In the genomic region with DNA sequence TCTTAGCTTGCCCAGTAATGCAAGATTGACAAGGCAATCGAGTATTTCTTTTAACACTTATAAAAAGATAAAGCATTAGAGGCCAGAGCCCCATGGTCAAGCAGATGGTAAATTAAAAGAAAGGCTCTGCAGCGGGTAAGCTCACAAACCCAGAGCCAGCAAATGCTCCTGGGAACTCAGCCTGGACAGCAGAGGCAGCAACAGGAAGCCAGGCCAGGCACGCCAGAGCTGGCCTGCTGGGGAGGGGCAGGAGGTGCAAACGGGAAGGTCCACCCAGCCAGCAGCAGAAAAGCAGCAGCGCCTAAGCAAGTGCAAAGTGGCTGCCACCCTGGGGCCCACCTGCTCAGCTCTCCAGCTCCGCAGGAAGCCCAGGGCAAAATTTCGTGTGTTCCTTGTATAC, we compare ENCODE assay signal across 14 cellular contexts.
DNase-seq lines count a peak whose midpoint lies in the region; ATAC-seq, FAIRE-seq and TF ChIP-seq lines count a peak whose summit lies in the region.
"Had no signal": no experiment of that assay in that cellular context is flagged by ENCODE, and none has a peak within 500 bp of the region (broad histone marks: within the 10 kb centered on the region; RNA-seq: fewer than 3 reads in every experiment).

No MANE protein-coding gene starts in this region.

- DNase-seq in BJ (ENCODE audit: low read depth) (peak; percentile 32), endothelial cell of umbilical vein (ENCODE audit: low read depth, low spot score) (peak; percentile 78), mesothelial cell of epicardium (ENCODE audit: low spot score in 2 of 2, unreplicated experiment in 2 of 2) (no peak), mucosa of gallbladder (ENCODE audit: low spot score) (no peak)
- no peak for DNase-seq in naive thymus-derived CD4-positive, alpha-beta T cell
- no peak for DNase-seq in activated CD8-positive, alpha-beta memory T cell treated with anti-CD3 and anti-CD28 coated beads, Interleukin-2, amount 10 ng/mL, durations not matched to agents 7 days and 5 days
- DNase-seq: CD8-positive, alpha-beta T cell; NCI-H774; sigmoid colon had no signal

- no peak for FAIRE-seq in endothelial cell of umbilical vein (lab: Jason Lieb, UNC)
- FAIRE-seq: keratinocyte had no signal

- BruUV-seq in endothelial cell of umbilical vein (replicated peaks; lab: Mats Ljungman, UMichigan): no TSS peak

- TF ChIP-seq CTCF in BJ (IDR thresholded peaks at IDR 0.05; ENCODE audit: insufficient read depth, low read depth, low read length) (0 out of 2 replicates have a peak, but pooled peaks have one; percentile 9), OCI-LY3 (IDR thresholded peaks at IDR 0.05; ENCODE audit: low read depth, low read length) (no peak), endothelial cell of umbilical vein (IDR thresholded peaks at IDR 0.05; ENCODE audit: extremely low read depth in 1 of 2, insufficient read depth in 1 of 2, low read depth in 1 of 2, low read length in 2 of 2) (no peak), mesothelial cell of epicardium (IDR thresholded peaks at IDR 0.05; ENCODE audit: unreplicated experiment) (no peak)

- no peaks in the 10 kb centered on the region; the same call in 1 of the 2 replicates for H3K36me3 ChIP-seq in BJ (ENCODE audit: control insufficient read depth, insufficient read depth, low read length)
- H3K36me3 ChIP-seq in OCI-LY3 (replicated peaks; ENCODE audit: low read depth, low read length): no peaks in the 10 kb centered on the region
- no peaks in the 10 kb centered on the region for H3K36me3 ChIP-seq in endothelial cell of umbilical vein (ENCODE audit: control insufficient read depth in 2 of 2, extremely low read depth in 1 of 2, insufficient read depth in 2 of 2, low read length in 2 of 2)
- no peaks in the 10 kb centered on the region for H3K36me3 ChIP-seq in naive thymus-derived CD4-positive, alpha-beta T cell (ENCODE audit: control insufficient read depth in 2 of 3, insufficient read depth in 3 of 3, low read length in 3 of 3)
- H3K36me3 ChIP-seq: sigmoid colon had no signal

- H3K27ac Mint-ChIP-seq in mesothelial cell of epicardium: peak overlapping the region; percentile 90
- H3K27ac Mint-ChIP-seq in naive thymus-derived CD4-positive, alpha-beta T cell: no peak overlapping the region
- no peak overlapping the region for H3K27ac Mint-ChIP-seq in activated CD8-positive, alpha-beta memory T cell treated with anti-CD3 and anti-CD28 coated beads, Interleukin-2, amount 10 ng/mL, durations not matched to agents 7 days and 5 days
- H3K27ac Mint-ChIP-seq: CD8-positive, alpha-beta T cell; IgD-negative memory B cell had no signal

- H3K4me2 ChIP-seq in OCI-LY3 (ENCODE audit: low read length): peak overlapping the region; percentile 43
- peak overlapping the region; percentile 14 for H3K4me2 ChIP-seq in endothelial cell of umbilical vein (ENCODE audit: insufficient read depth, low read length)

- intact Hi-C loops in endothelial cell of umbilical vein (cut with micrococcal nuclease): no loop called here
- intact Hi-C loops in naive thymus-derived CD4-positive, alpha-beta T cell (cut with micrococcal nuclease): no loop called here

- no peaks in the 10 kb centered on the region for H3K9me1 ChIP-seq in endothelial cell of umbilical vein (replicated peaks; ENCODE audit: control insufficient read depth, extremely low read depth, insufficient read depth, low read length)

- no peak overlapping the region for H3K9ac ChIP-seq in OCI-LY3 (ENCODE audit: low read length)
- peak overlapping the region; percentile 5 for H3K9ac ChIP-seq in endothelial cell of umbilical vein (replicated peaks; ENCODE audit: extremely low read depth, insufficient read depth, low read length)

- dilution Hi-C loops in endothelial cell of umbilical vein (cut with MboI; ENCODE audit: extremely low pct_ligation_motif_present, low sequenced_read_pairs): no loop called here

- H3K27ac ChIP-seq in OCI-LY3 (ENCODE audit: low read length) (no peak overlapping the region), endothelial cell of umbilical vein (ENCODE audit: insufficient read depth, low read depth, low read length) (peak overlapping the region; percentile 40)
- no peak overlapping the region for H3K27ac ChIP-seq in naive thymus-derived CD4-positive, alpha-beta T cell (ENCODE audit: low read depth, low read length)
- H3K27ac ChIP-seq: sigmoid colon had no signal

- no peaks in the 10 kb centered on the region for H3K27me3 Mint-ChIP-seq in mesothelial cell of epicardium (ENCODE audit: low read depth)
- no peaks in the 10 kb centered on the region for H3K27me3 Mint-ChIP-seq in naive thymus-derived CD4-positive, alpha-beta T cell
- H3K27me3 Mint-ChIP-seq in activated CD8-positive, alpha-beta memory T cell treated with anti-CD3 and anti-CD28 coated beads, Interleukin-2, amount 10 ng/mL, durations not matched to agents 7 days and 5 days: no peaks in the 10 kb centered on the region
- H3K27me3 Mint-ChIP-seq: IgD-negative memory B cell had no signal

- ATAC-seq in naive thymus-derived CD4-positive, alpha-beta T cell: no peak
- ATAC-seq in HG02938 (IDR thresholded peaks at IDR 0.05; ENCODE audit: unreplicated experiment): no peak
- no peak for ATAC-seq in activated CD8-positive, alpha-beta memory T cell treated with anti-CD3 and anti-CD28 coated beads, Interleukin-2, amount 10 ng/mL, durations not matched to agents 7 days and 5 days
- ATAC-seq: CD8-positive, alpha-beta T cell had no signal

- H4K20me1 ChIP-seq in OCI-LY3 (ENCODE audit: insufficient read depth, low read length) (no peaks in the 10 kb centered on the region), endothelial cell of umbilical vein (replicated peaks; ENCODE audit: control insufficient read depth, extremely low read depth, insufficient read depth, low read length) (no peaks in the 10 kb centered on the region)

- H3K9me3 ChIP-seq in OCI-LY3 (ENCODE audit: insufficient read depth, low read length) (no peaks in the 10 kb centered on the region), endothelial cell of umbilical vein (replicated peaks; ENCODE audit: control insufficient read depth, insufficient read depth, low read length) (no peaks in the 10 kb centered on the region)
- H3K9me3 ChIP-seq in naive thymus-derived CD4-positive, alpha-beta T cell (ENCODE audit: control insufficient read depth in 2 of 3, low read length in 3 of 3): no peaks in the 10 kb centered on the region
- H3K9me3 ChIP-seq: sigmoid colon had no signal

- H2AFZ ChIP-seq in OCI-LY3 (ENCODE audit: low read depth, low read length): no peak overlapping the region
- no peak overlapping the region for H2AFZ ChIP-seq in endothelial cell of umbilical vein (ENCODE audit: low read depth, low read length)

- H3K4me1 ChIP-seq in OCI-LY3 (ENCODE audit: low read length) (peaks cover 14% of the 10 kb centered on the region), endothelial cell of umbilical vein (ENCODE audit: control insufficient read depth, extremely low read depth, insufficient read depth, low read length) (peaks cover 10% of the 10 kb centered on the region)
- H3K4me1 ChIP-seq in naive thymus-derived CD4-positive, alpha-beta T cell (ENCODE audit: control insufficient read depth in 2 of 2, insufficient read depth in 2 of 2, low read length in 2 of 2): no peaks in the 10 kb centered on the region

- H3K9me3 Mint-ChIP-seq in mesothelial cell of epicardium: no peaks in the 10 kb centered on the region
- peaks cover 0 to 1% (median 0%) of the 10 kb centered on the region in 11 donors for H3K9me3 Mint-ChIP-seq in naive thymus-derived CD4-positive, alpha-beta T cell
- no peaks in the 10 kb centered on the region for H3K9me3 Mint-ChIP-seq in activated CD8-positive, alpha-beta memory T cell treated with anti-CD3 and anti-CD28 coated beads, Interleukin-2, amount 10 ng/mL, durations not matched to agents 7 days and 5 days (ENCODE audit: low read depth)
- H3K9me3 Mint-ChIP-seq: CD8-positive, alpha-beta T cell; IgD-negative memory B cell had no signal

- TF ChIP-seq POLR2A in endothelial cell of umbilical vein (IDR thresholded peaks at IDR 0.05; ENCODE audit: low read depth, low read length): no peak

- CTCF ChIA-PET in BJ (lab: Yijun Ruan, JAX) (interaction anchor here (0.9 to 1.1 kb wide), 2 partner anchors 12 to 31 kb away, joined by 3 to 4 read pairs; no protein-coding TSS in a partner anchor), endothelial cell of umbilical vein (lab: Charles Lee) (interaction anchor here (1.5 kb wide), 1 partner anchor 13 kb away, joined by 8 read pairs; no protein-coding TSS in a partner anchor)
- CTCF ChIA-PET in naive thymus-derived CD4-positive, alpha-beta T cell (lab: Charles Lee): no interaction called here
- CTCF ChIA-PET in activated CD8-positive, alpha-beta memory T cell treated with anti-CD3 and anti-CD28 coated beads, Interleukin-2, amount 10 ng/mL, durations not matched to agents 7 days and 5 days (lab: Charles Lee): no interaction called here

- POLR2A ChIA-PET in BJ (lab: Charles Lee) (no interaction called here), endothelial cell of umbilical vein (lab: Charles Lee) (no interaction called here)
- POLR2A ChIA-PET in naive thymus-derived CD4-positive, alpha-beta T cell (lab: Charles Lee): no interaction called here

- H3K27me3 ChIP-seq in BJ (ENCODE audit: control insufficient read depth, insufficient read depth, low read length) (no peaks in the 10 kb centered on the region), OCI-LY3 (ENCODE audit: low read depth, low read length) (no peaks in the 10 kb centered on the region), endothelial cell of umbilical vein (ENCODE audit: control insufficient read depth in 2 of 2, insufficient read depth in 2 of 2, low read length in 2 of 2) (no peaks in the 10 kb centered on the region)
- no peaks in the 10 kb centered on the region for H3K27me3 ChIP-seq in naive thymus-derived CD4-positive, alpha-beta T cell (ENCODE audit: control insufficient read depth in 2 of 2, insufficient read depth in 2 of 2, low read length in 2 of 2)
- H3K27me3 ChIP-seq: sigmoid colon had no signal

- H3K4me3 Mint-ChIP-seq in mesothelial cell of epicardium: no peak overlapping the region
- H3K4me3 Mint-ChIP-seq in naive thymus-derived CD4-positive, alpha-beta T cell: no peak overlapping the region
- H3K4me3 Mint-ChIP-seq in activated CD8-positive, alpha-beta memory T cell treated with anti-CD3 and anti-CD28 coated beads, Interleukin-2, amount 10 ng/mL, durations not matched to agents 7 days and 5 days: no peak overlapping the region
- H3K4me3 Mint-ChIP-seq: CD8-positive, alpha-beta T cell had no signal

- H3K36me3 Mint-ChIP-seq in mesothelial cell of epicardium: no peaks in the 10 kb centered on the region
- H3K36me3 Mint-ChIP-seq in naive thymus-derived CD4-positive, alpha-beta T cell: peaks cover 0 to 34% (median 8%) of the 10 kb centered on the region in 5 donors
- no peaks in the 10 kb centered on the region for H3K36me3 Mint-ChIP-seq in activated CD8-positive, alpha-beta memory T cell treated with anti-CD3 and anti-CD28 coated beads, Interleukin-2, amount 10 ng/mL, durations not matched to agents 7 days and 5 days
- H3K36me3 Mint-ChIP-seq: brain had no signal

- peaks cover 38% of the 10 kb centered on the region for H3K4me1 Mint-ChIP-seq in mesothelial cell of epicardium
- H3K4me1 Mint-ChIP-seq in naive thymus-derived CD4-positive, alpha-beta T cell: peaks cover 0 to 7% (median 0%) of the 10 kb centered on the region in 7 donors
- no peaks in the 10 kb centered on the region for H3K4me1 Mint-ChIP-seq in activated CD8-positive, alpha-beta memory T cell treated with anti-CD3 and anti-CD28 coated beads, Interleukin-2, amount 10 ng/mL, durations not matched to agents 7 days and 5 days

- no peak overlapping the region for H3K4me3 ChIP-seq in BJ (ENCODE audit: low read depth, low read length)
- H3K4me3 ChIP-seq in OCI-LY3 (ENCODE audit: low read length): peak overlapping the region; percentile 31; the same call in 1 of the 2 replicates
- no peak overlapping the region for H3K4me3 ChIP-seq in endothelial cell of umbilical vein (replicated peaks in 1 of 3; ENCODE audit: insufficient read depth in 1 of 3, low read depth in 1 of 3, low read length in 3 of 3)
- H3K4me3 ChIP-seq in naive thymus-derived CD4-positive, alpha-beta T cell (ENCODE audit: low read length): no peak overlapping the region
- H3K4me3 ChIP-seq: sigmoid colon had no signal

- H3K79me2 ChIP-seq in OCI-LY3 (ENCODE audit: low read length): no peaks in the 10 kb centered on the region
- H3K79me2 ChIP-seq in endothelial cell of umbilical vein (ENCODE audit: control insufficient read depth, insufficient read depth, low read length): no peaks in the 10 kb centered on the region

Comparison
In these comparisons a context has a peak if more than half of its experiments do, and no peak if none do; other contexts are left out.
1. DNase-seq: peak in BJ (single experiment) and endothelial cell of umbilical vein (single experiment); none in mesothelial cell of epicardium (0 of 2), naive thymus-derived CD4-positive, alpha-beta T cell (0 of 9), activated CD8-positive, alpha-beta memory T cell treated with anti-CD3 and anti-CD28 coated beads, Interleukin-2, amount 10 ng/mL, durations not matched to agents 7 days and 5 days (single experiment) and mucosa of gallbladder (single experiment).
2. CTCF ChIA-PET loops: an anchor here in BJ (0.9 to 1.1 kb wide) and endothelial cell of umbilical vein (1.5 kb wide); none called in naive thymus-derived CD4-positive, alpha-beta T cell and activated CD8-positive, alpha-beta memory T cell treated with anti-CD3 and anti-CD28 coated beads, Interleukin-2, amount 10 ng/mL, durations not matched to agents 7 days and 5 days.